Comparison of ENCODE assay signal across 9 cellular contexts in genomic region chr6:20919677-20920385, GRCh38.
DNase-seq lines count a peak whose midpoint lies in the region; ATAC-seq lines count a peak whose summit lies in the region.
"Had no signal": no experiment of that assay in that cellular context is flagged by ENCODE, and none has a peak within 500 bp of the region (broad histone marks: within the 10 kb centered on the region; RNA-seq: fewer than 3 reads in every experiment).

No MANE protein-coding gene starts in this region.

- H3K4me3 ChIP-seq in skeletal muscle satellite cell (ENCODE audit: low read length), result no peak overlapping the region
- H3K4me3 ChIP-seq: HAP-1 had no signal

- H3K4me1 ChIP-seq in skeletal muscle satellite cell (ENCODE audit: control insufficient read depth, insufficient read depth, low read length), result peaks cover 27% of the 10 kb centered on the region
- H3K4me1 ChIP-seq: HAP-1 had no signal

- H3K4me1 Mint-ChIP-seq in activated T-cell treated with anti-CD3 and anti-CD28 coated beads, Interleukin-2, amount 50 U/mL, for 24 hours (ENCODE audit: low read depth), result peaks cover 36% of the 10 kb centered on the region

- ATAC-seq in HG03575 (IDR thresholded peaks at IDR 0.05; ENCODE audit: extremely low read depth, insufficient number of reproducible peaks, low FRiP score, unreplicated experiment), result peak; percentile 77

- peak overlapping the region; percentile 18 for H3K4me2 ChIP-seq in skeletal muscle satellite cell (ENCODE audit: low read length)

- peaks cover 29% of the 10 kb centered on the region for H3K36me3 Mint-ChIP-seq in activated T-cell treated with anti-CD3 and anti-CD28 coated beads, Interleukin-2, amount 50 U/mL, for 24 hours (ENCODE audit: low read depth)

- peak overlapping the region; percentile 93 for H3K27ac Mint-ChIP-seq in activated T-cell treated with anti-CD3 and anti-CD28 coated beads, Interleukin-2, amount 50 U/mL, for 24 hours

- no peaks in the 10 kb centered on the region for H3K9me3 ChIP-seq in skeletal muscle satellite cell (replicated peaks; ENCODE audit: low read length)
- H3K9me3 ChIP-seq: HAP-1 had no signal

- H3K36me3 ChIP-seq in skeletal muscle satellite cell (ENCODE audit: insufficient read depth, low read length), result no peaks in the 10 kb centered on the region
- H3K36me3 ChIP-seq: HAP-1 had no signal

- H3K27me3 ChIP-seq in skeletal muscle satellite cell (ENCODE audit: control insufficient read depth, insufficient read depth, low read length), result no peaks in the 10 kb centered on the region

- H3K9me3 Mint-ChIP-seq in activated T-cell treated with anti-CD3 and anti-CD28 coated beads, Interleukin-2, amount 50 U/mL, for 24 hours, result peaks cover 10% of the 10 kb centered on the region

- H3K9ac ChIP-seq in skeletal muscle satellite cell (ENCODE audit: low read depth, low read length), result no peak overlapping the region

- no peaks in the 10 kb centered on the region for H3K27me3 Mint-ChIP-seq in activated T-cell treated with anti-CD3 and anti-CD28 coated beads, Interleukin-2, amount 50 U/mL, for 24 hours

- H3K4me3 Mint-ChIP-seq in activated T-cell treated with anti-CD3 and anti-CD28 coated beads, Interleukin-2, amount 50 U/mL, for 24 hours, result peak overlapping the region; percentile 24

- DNase-seq in activated T-cell treated with anti-CD3 and anti-CD28 coated beads, Interleukin-2, amount 50 U/mL, for 24 hours, result no peak
- no peak for DNase-seq in activated T-cell treated with anti-CD3 and anti-CD28 coated beads, Interleukin-2, amount 50 U/mL, for 1 hour
- DNase-seq in HCEC 1CT (peak; percentile 74), islet precursor cell (no peak), midbrain (lab: John Stamatoyannopoulos, UW) (no peak)
- DNase-seq in activated effector memory CD4-positive, alpha-beta T cell treated with Interleukin-2 at 50 U/mL for 16 hours, result no peak
